ENCODE assay signal across 28 cellular contexts in genomic region chr6:110777636-110778035, GRCh38.
"Had no signal": no experiment of that assay in that cellular context is flagged by ENCODE, and none has a peak within 500 bp of the region (broad histone marks: within the 10 kb centered on the region; RNA-seq: fewer than 3 reads in every experiment).

No MANE protein-coding gene starts in this region.

- H3K4me3 ChIP-seq: neural progenitor cell, ovary, psoas muscle, right lobe of liver, skin epidermis, smooth muscle cell, spleen, suprapubic skin, testis, tibial artery, transverse colon, upper lobe of right lung, uterus had no signal

- H3K4me2 ChIP-seq: neural progenitor cell, smooth muscle cell had no signal

- H3K4me1 ChIP-seq: neural progenitor cell, uterus had no signal

- DNase-seq: natural killer cell; occipital lobe; ovary; posterior cingulate gyrus; psoas muscle; right cardiac atrium; right lobe of liver; spleen; stimulated activated CD4-positive, alpha-beta T cell treated with anti-CD3 and anti-CD28 coated beads, Interleukin-12 subunit alpha, Interleukin-12 subunit beta, amount 100 ng/mL, for 4 hours; stimulated activated CD4-positive, alpha-beta T cell treated with anti-CD3 and anti-CD28 coated beads, Interleukin-1b, Interleukin-23, amount 100 ng/mL, for 48 hours; stimulated activated CD4-positive, alpha-beta T cell treated with anti-CD3 and anti-CD28 coated beads, Interleukin-4, amount 100 ng/mL, for 1 hour; stimulated activated CD4-positive, alpha-beta T cell treated with anti-CD3 and anti-CD28 coated beads, Interleukin-4, amount 100 ng/mL, for 4 hours; stimulated activated CD8-positive, alpha-beta memory T cell treated with anti-CD3 and anti-CD28 coated beads, Interleukin-4, amount 100 ng/mL, for 48 hours; stimulated activated naive CD4-positive, alpha-beta T cell; stimulated activated naive CD8-positive, alpha-beta T cell treated with anti-CD3 and anti-CD28 coated beads, Interleukin-15, amount 100 ng/mL, for 72 hours; stimulated activated naive CD8-positive, alpha-beta T cell treated with anti-CD3 and anti-CD28 coated beads, Interleukin-15, Interleukin-2, amounts not matched to agents 100 U/mL and 50 U/mL, for 24 hours; substantia nigra; testis; tibial artery; transverse colon; upper lobe of right lung; uterus had no signal

- ATAC-seq: natural killer cell; psoas muscle; right cardiac atrium; right lobe of liver; stimulated activated memory B cell treated with anti-CD40 and anti-IgM and Interleukin-4, amounts not matched to agents 10 μg/mL and 1 μg/mL and 100 μg/mL, for 72 hours; stimulated activated naive CD8-positive, alpha-beta T cell treated with anti-CD3 and anti-CD28 coated beads, Interleukin-15, Interleukin-2, amounts not matched to agents 100 U/mL and 50 U/mL, for 24 hours had no signal

- H3K27ac ChIP-seq: neural progenitor cell, ovary, parathyroid adenoma, psoas muscle, right lobe of liver, skin epidermis, spleen, suprapubic skin, testis, tibial artery, transverse colon, upper lobe of right lung, uterus had no signal

- H3K36me3 ChIP-seq: neural progenitor cell, ovary, right lobe of liver, suprapubic skin, tibial artery, transverse colon, upper lobe of right lung, uterus had no signal

- H3K9ac ChIP-seq: neural progenitor cell, parathyroid adenoma had no signal

- H3K9me3 ChIP-seq: ovary, psoas muscle, right lobe of liver, spleen, suprapubic skin, testis, tibial artery, transverse colon, upper lobe of right lung, uterus had no signal

- H2AFZ ChIP-seq: neural progenitor cell, parathyroid adenoma had no signal

- H3K27me3 ChIP-seq: neural progenitor cell, ovary, right lobe of liver, spleen, suprapubic skin, testis, tibial artery, transverse colon, upper lobe of right lung, uterus had no signal
